10 cellular contexts compared by ENCODE assay signal in the genomic region with DNA sequence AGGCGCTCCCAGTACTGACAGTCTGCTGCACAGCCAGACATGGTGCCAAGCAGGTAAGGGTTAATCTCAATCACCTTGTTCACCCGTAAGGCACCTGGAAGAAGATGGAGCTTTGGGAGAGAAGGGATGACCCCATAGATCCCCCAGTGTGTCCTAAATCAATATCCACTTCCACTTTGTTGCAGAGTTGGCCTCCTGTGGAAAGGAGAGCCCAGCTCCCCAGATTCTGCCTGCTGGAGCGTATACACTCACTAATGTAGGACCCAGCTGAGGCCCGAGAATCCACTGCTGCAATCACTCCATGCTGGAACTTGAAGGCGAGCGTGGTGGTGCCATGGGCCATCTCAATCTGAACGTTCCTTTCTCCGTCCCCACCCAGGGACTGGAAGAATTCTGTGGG. TPM values are rescaled to one million over a fixed set of nuclear protein-coding genes. Genes with fewer than 3 reads are reported as not detected.
DNase-seq lines count a peak whose midpoint lies in the region; ATAC-seq, FAIRE-seq and TF ChIP-seq lines count a peak whose summit lies in the region.
"Had no signal": no experiment of that assay in that cellular context is flagged by ENCODE, and none has a peak within 500 bp of the region (broad histone marks: within the 10 kb centered on the region; RNA-seq: fewer than 3 reads in every experiment).

No MANE protein-coding gene starts in this region.

- H3K4me3 Mint-ChIP-seq in activated CD4-positive, alpha-beta T cell treated with anti-CD3 and anti-CD28 coated beads, Interleukin-2, amount 10 ng/mL, durations not matched to agents 7 days and 5 days = peak overlapping the region; percentile 99
- H3K4me3 Mint-ChIP-seq in WTC11 = peak overlapping the region; percentile 95

- ATAC-seq in WTC11 = no peak
- no peak for ATAC-seq in HG03280 (IDR thresholded peaks at IDR 0.05; ENCODE audit: unreplicated experiment)

- H3K4me3 ChIP-seq in kidney (ENCODE audit: low read length in 2 of 2) (peak overlapping the region; percentile 93 to 97), stomach (peak overlapping the region in 3 of 4 donors; percentile 61 to 80 (median 73))

- 71 to 86% (median 75%) methylated on average over 8 of the region's 8 CpGs for WGBS in stomach, 5 donors

- FAIRE-seq in kidney (lab: Jason Lieb, UNC) = no peak

- no peaks in the 10 kb centered on the region for H3K27me3 Mint-ChIP-seq in activated CD4-positive, alpha-beta T cell treated with anti-CD3 and anti-CD28 coated beads, Interleukin-2, amount 10 ng/mL, durations not matched to agents 7 days and 5 days
- peaks cover 84% of the 10 kb centered on the region for H3K27me3 Mint-ChIP-seq in WTC11 (ENCODE audit: low read depth)

- CTCF ChIA-PET in activated CD4-positive, alpha-beta T cell treated with anti-CD3 and anti-CD28 coated beads, Interleukin-2, amount 10 ng/mL, durations not matched to agents 7 days and 5 days (lab: Charles Lee) = interaction anchor here (0.7 to 7.1 kb wide), 5 partner anchors 8 to 135 kb away, joined by 3 to 88 read pairs (median 4); a partner anchor contains a TSS
- CTCF ChIA-PET in WTC11 (lab: Charles Lee) = interaction anchor here (0.9 to 1.6 kb wide), 2 partner anchors 11 to 25 kb away, joined by 3 to 4 read pairs; a partner anchor contains a TSS

- intact Hi-C loops in kidney (cut with DNase I) (no loop called here), stomach (cut with DNase I; ENCODE audit: low total_unique reads) (no loop called here)

- H3K36me3 ChIP-seq in kidney (ENCODE audit: control insufficient read depth in 1 of 2, insufficient read depth in 2 of 2, low read length in 2 of 2) (peaks cover 9 to 20% of the 10 kb centered on the region in 2 donors), stomach (peaks cover 12 to 54% (median 48%) of the 10 kb centered on the region in 4 donors)

- no peak for TF ChIP-seq CTCF in WTC11 (IDR thresholded peaks at IDR 0.05)
- no peak for TF ChIP-seq CTCF in kidney (IDR thresholded peaks at IDR 0.05; ENCODE audit: borderline replicate concordance, extremely low read depth, insufficient read depth)
- TF ChIP-seq CTCF in stomach (IDR thresholded peaks at IDR 0.05) = no peak

- peaks cover 65% of the 10 kb centered on the region for H3K4me1 Mint-ChIP-seq in activated CD4-positive, alpha-beta T cell treated with anti-CD3 and anti-CD28 coated beads, Interleukin-2, amount 10 ng/mL, durations not matched to agents 7 days and 5 days
- H3K4me1 Mint-ChIP-seq in WTC11 = peaks cover 17% of the 10 kb centered on the region

- peak overlapping the region; percentile 100 for H3K27ac Mint-ChIP-seq in activated CD4-positive, alpha-beta T cell treated with anti-CD3 and anti-CD28 coated beads, Interleukin-2, amount 10 ng/mL, durations not matched to agents 7 days and 5 days
- H3K27ac Mint-ChIP-seq in WTC11 = no peak overlapping the region

- TF ChIP-seq EP300 in stomach (IDR thresholded peaks at IDR 0.05) = no peak

- H3K9me3 Mint-ChIP-seq in activated CD4-positive, alpha-beta T cell treated with anti-CD3 and anti-CD28 coated beads, Interleukin-2, amount 10 ng/mL, durations not matched to agents 7 days and 5 days = no peaks in the 10 kb centered on the region
- H3K9me3 Mint-ChIP-seq in WTC11 = no peaks in the 10 kb centered on the region

- H3K36me3 Mint-ChIP-seq in activated CD4-positive, alpha-beta T cell treated with anti-CD3 and anti-CD28 coated beads, Interleukin-2, amount 10 ng/mL, durations not matched to agents 7 days and 5 days (ENCODE audit: low read depth) = peaks cover 76% of the 10 kb centered on the region
- H3K36me3 Mint-ChIP-seq in WTC11 = peaks cover 19% of the 10 kb centered on the region

- DNase-seq in activated CD4-positive, alpha-beta T cell treated with anti-CD3 and anti-CD28 coated beads, Interleukin-2, amount 10 ng/mL, durations not matched to agents 7 days and 5 days = peak; percentile 5
- DNase-seq in activated CD4-positive, alpha-beta T cell treated with anti-CD3 and anti-CD28 coated beads for 4 hours = no peak
- DNase-seq in WTC11 (ENCODE audit: low spot score) (no peak), kidney (no peak), stomach (no peak), activated gamma-delta T cell treated with Interleukin-2 at 50 U/mL for 16 hours (no peak), UCSD-AML1 (lab: John Stamatoyannopoulos, UW; ENCODE audit: unreplicated experiment) (no peak)

- H3K27me3 ChIP-seq in stomach = no peaks in the 10 kb centered on the region

- no peak for TF ChIP-seq POLR2A in stomach (IDR thresholded peaks at IDR 0.05)

- no peaks in the 10 kb centered on the region for H3K9me3 ChIP-seq in kidney (ENCODE audit: control insufficient read depth in 1 of 2, low read length in 2 of 2)
- H3K9me3 ChIP-seq in stomach = no peaks in the 10 kb centered on the region

- POLR2A ChIA-PET in activated CD4-positive, alpha-beta T cell treated with anti-CD3 and anti-CD28 coated beads, Interleukin-2, amount 10 ng/mL, durations not matched to agents 7 days and 5 days (lab: Charles Lee) = interaction anchor here (0.9 to 1.2 kb wide), 2 partner anchors 11 to 129 kb away, joined by 3 to 5 read pairs; a partner anchor contains a TSS
- POLR2A ChIA-PET in WTC11 (lab: Charles Lee) = interaction anchor here (1.3 kb wide), 1 partner anchor 26 kb away, joined by 3 read pairs; no protein-coding TSS in a partner anchor

- H3K4me1 ChIP-seq in kidney (ENCODE audit: control insufficient read depth in 1 of 2, insufficient read depth in 1 of 2, low read depth in 1 of 2, low read length in 2 of 2) = peaks cover 0 to 16% of the 10 kb centered on the region in 2 donors
- peaks cover 22 to 62% (median 48%) of the 10 kb centered on the region in 4 donors for H3K4me1 ChIP-seq in stomach

- peak overlapping the region in 1 of 2 donors; percentile 95 for H3K9ac ChIP-seq in kidney (ENCODE audit: low read length in 2 of 2)

- H3K27ac ChIP-seq in kidney (ENCODE audit: low read depth in 2 of 2, low read length in 2 of 2) = peak overlapping the region in 1 of 2 donors; percentile 97
- peak overlapping the region in 3 of 5 donors; percentile 93 to 99 (median 96) for H3K27ac ChIP-seq in stomach

RNA-seq across cellular contexts. Expression of a gene that starts 1.2 kb away (rescaled TPM):
- 100 to 1,000 TPM; 307 to 379 TPM for total RNA-seq in activated CD4-positive, alpha-beta T cell treated with anti-CD3 and anti-CD28 coated beads, Interleukin-2, amount 10 ng/mL, durations not matched to agents 7 days and 5 days
- total RNA-seq in WTC11 (2021) = 13.8 to 22.0 TPM (median 19.4 TPM) in 3 replicates
- 79.6 TPM for total RNA-seq in kidney
- polyA plus RNA-seq in kidney (ENCODE audit: insufficient read depth, low read depth, low replicate concordance) = 90.6 TPM
- 10 to 100 TPM in 3 of 5 donors, 1 to 10 TPM in 2; 2.7 to 32.1 (median 16.7) TPM for total RNA-seq in stomach
- polyA plus RNA-seq in stomach = 100 to 1,000 TPM in 2 of 3 donors, 10 to 100 TPM in 1; 88.6 to 177 (median 124) TPM

RNA-seq across cellular contexts. Expression of a gene that starts 4.2 kb away (rescaled TPM):
- total RNA-seq in activated CD4-positive, alpha-beta T cell treated with anti-CD3 and anti-CD28 coated beads, Interleukin-2, amount 10 ng/mL, durations not matched to agents 7 days and 5 days = 100 to 1,000 TPM; 332 to 337 TPM
- total RNA-seq in WTC11 (2021) = 14.7 to 23.0 TPM (median 16.5 TPM) in 3 replicates
- total RNA-seq in kidney = 37.6 TPM
- 25.4 TPM for polyA plus RNA-seq in kidney (ENCODE audit: insufficient read depth, low read depth, low replicate concordance)
- total RNA-seq in stomach = 100 to 1,000 TPM in 1 of 5 donors, 10 to 100 TPM in 3, 1 to 10 TPM in 1; 3.8 to 449 (median 12.2) TPM
- 10 to 100 TPM in 1 of 3 donors, 1 to 10 TPM in 2; 1.2 to 24.6 (median 4.4) TPM for polyA plus RNA-seq in stomach

RNA-seq across cellular contexts. Expression of a gene that starts 10.8 kb away (rescaled TPM):
- 100 to 1,000 TPM; 396 to 441 TPM for total RNA-seq in activated CD4-positive, alpha-beta T cell treated with anti-CD3 and anti-CD28 coated beads, Interleukin-2, amount 10 ng/mL, durations not matched to agents 7 days and 5 days
- total RNA-seq in WTC11 (2021) = 13.6 to 15.9 TPM (median 15.7 TPM) in 3 replicates
- 45.4 TPM for total RNA-seq in kidney
- polyA plus RNA-seq in kidney (ENCODE audit: insufficient read depth, low read depth, low replicate concordance) = 32.1 TPM
- total RNA-seq in stomach = 10 to 100 TPM; 16.0 to 54.7 (median 29.6) TPM
- polyA plus RNA-seq in stomach = 100 to 1,000 TPM in 1 of 3 donors, 10 to 100 TPM in 2; 10.8 to 117 (median 15.5) TPM

RNA-seq across cellular contexts. Expression of a gene that starts 11.3 kb away (rescaled TPM):
- total RNA-seq in activated CD4-positive, alpha-beta T cell treated with anti-CD3 and anti-CD28 coated beads, Interleukin-2, amount 10 ng/mL, durations not matched to agents 7 days and 5 days = 100 to 1,000 TPM; 329 to 391 TPM
- total RNA-seq in WTC11 (2021) (1.8 to 4.3 TPM (median 4.0 TPM) in 3 replicates), kidney (56.6 TPM), stomach (10 to 100 TPM in 1 of 5 donors, 1 to 10 TPM in 4; 5.4 to 18.7 (median 6.8) TPM)
- polyA plus RNA-seq in kidney (ENCODE audit: insufficient read depth, low read depth, low replicate concordance) (52.8 TPM), stomach (100 to 1,000 TPM in 1 of 3 donors, 10 to 100 TPM in 2; 33.2 to 107 (median 91.6) TPM)

RNA-seq across cellular contexts. Expression of a gene that starts 25.9 kb away (rescaled TPM):
- 1 to 10 TPM; 2.4 to 2.9 TPM for total RNA-seq in activated CD4-positive, alpha-beta T cell treated with anti-CD3 and anti-CD28 coated beads, Interleukin-2, amount 10 ng/mL, durations not matched to agents 7 days and 5 days
- 0.15 to 0.55 TPM (median 0.46 TPM) in 3 replicates for total RNA-seq in WTC11 (2021)
- 6.1 TPM for total RNA-seq in kidney
- 1.9 TPM for polyA plus RNA-seq in kidney (ENCODE audit: insufficient read depth, low read depth, low replicate concordance)
- total RNA-seq in stomach = 10 to 100 TPM in 1 of 5 donors, 1 to 10 TPM in 2, not detected in 2; 1.3 to 62.9 (median 2.9) TPM
- 1 to 10 TPM in 2 of 3 donors, under 1 TPM in 1; 0.81 to 5.0 (median 1.2) TPM for polyA plus RNA-seq in stomach
- total RNA-seq: SK-MEL-5, temporal lobe had no signal
